In the genomic region with DNA sequence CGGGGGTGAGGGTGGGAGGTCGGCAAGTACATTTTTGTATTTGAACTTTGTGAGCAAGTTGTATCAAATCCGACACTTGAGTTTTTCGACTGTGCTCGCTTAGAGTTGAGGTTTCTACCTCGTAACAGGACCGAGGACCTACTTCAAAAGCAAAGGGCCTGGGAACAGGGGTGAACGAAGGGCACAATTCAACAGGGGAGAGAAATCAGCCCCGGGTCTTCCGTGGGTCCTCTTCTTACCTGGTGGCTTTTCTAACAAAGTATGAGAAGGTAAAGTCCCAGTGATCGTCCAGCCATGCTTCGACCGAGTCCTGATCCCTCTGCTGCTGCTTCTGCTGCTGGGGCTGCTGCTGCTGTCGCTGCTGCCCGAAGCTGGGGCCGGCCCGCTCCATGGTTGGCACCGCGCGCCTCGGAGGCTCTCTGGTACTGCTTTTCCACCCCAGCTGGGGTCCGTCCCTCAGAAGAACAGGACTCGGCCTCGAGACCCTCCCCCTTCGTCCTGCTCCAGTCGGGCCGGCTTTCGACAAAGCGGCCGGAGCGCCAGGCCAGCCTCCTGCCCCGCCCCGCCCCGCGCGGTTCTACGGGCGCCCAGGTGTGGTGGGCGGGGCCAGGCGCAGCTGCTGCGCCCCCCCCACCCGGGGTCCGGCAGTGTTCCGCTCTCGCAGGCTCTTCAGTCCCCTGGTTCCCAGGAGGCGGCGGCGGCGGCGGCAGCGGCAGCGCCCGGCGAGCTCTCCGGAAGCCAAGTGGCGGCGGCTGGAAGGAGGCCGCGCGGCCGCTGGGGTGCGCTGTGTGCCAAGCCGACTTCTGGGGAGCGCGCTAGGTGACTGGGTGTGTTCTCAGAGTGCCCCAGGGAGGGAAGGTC, we compare ENCODE assay signal across 9 cellular contexts. TPM values are rescaled to one million over a fixed set of nuclear protein-coding genes. Genes with fewer than 3 reads are reported as not detected.
DNase-seq lines count a peak whose midpoint lies in the region; ATAC-seq, FAIRE-seq and TF ChIP-seq lines count a peak whose summit lies in the region.
"Had no signal": no experiment of that assay in that cellular context is flagged by ENCODE, and none has a peak within 500 bp of the region (broad histone marks: within the 10 kb centered on the region; RNA-seq: fewer than 3 reads in every experiment).

Gene PDE5A, minus strand, starts transcription at position 524 of the 861 bp plus-strand sequence. Its CDS starts 133 bp downstream, at position 391.

- H3K4me1 ChIP-seq in small intestine (ENCODE audit: control insufficient read depth in 2 of 2, insufficient read depth in 1 of 2, low read depth in 1 of 2, low read length in 1 of 2): no peaks in the 10 kb centered on the region

- H3K27ac Mint-ChIP-seq in immature natural killer cell: peak within 1 kb of the TSS in 5 of 6 donors; percentile 34 to 87 (median 60)

- H3K4me3 ChIP-seq in bronchial epithelial cell (ENCODE audit: low read depth, low read length) (peak within 1 kb of the TSS; percentile 72), small intestine (ENCODE audit: low read depth in 1 of 2, low read length in 2 of 2) (peak within 1 kb of the TSS; percentile 69 to 89)

- peaks cover 20 to 26% of the 10 kb centered on the region in 2 donors for H3K4me1 Mint-ChIP-seq in immature natural killer cell

- peak; percentile 93 for TF ChIP-seq CTCF in VCaP (conservative IDR thresholded peaks at IDR 0.05)
- peak; percentile 75 for TF ChIP-seq CTCF in bronchial epithelial cell (IDR thresholded peaks at IDR 0.05; ENCODE audit: insufficient read depth, low read length, severe bottlenecking)

- peak; percentile 92 for ATAC-seq in HG03025 (IDR thresholded peaks at IDR 0.05; ENCODE audit: low FRiP score, unreplicated experiment)

- H3K27ac ChIP-seq in VCaP (peak within 1 kb of the TSS; percentile 30; the same call in 1 of the 2 replicates), small intestine (ENCODE audit: low read depth in 1 of 2, low read length in 1 of 2) (peak within 1 kb of the TSS; percentile 90 to 92)

- no peaks in the 10 kb centered on the region for H3K36me3 ChIP-seq in bronchial epithelial cell (ENCODE audit: control insufficient read depth, insufficient read depth, low read length)
- no peaks in the 10 kb centered on the region for H3K36me3 ChIP-seq in small intestine (ENCODE audit: control insufficient read depth in 2 of 2, insufficient read depth in 2 of 2, low read length in 2 of 2)

- DNase-seq in NCI-H1417 (lab: John Stamatoyannopoulos, UW) (peak; percentile 75 to 92 (median 92)), NCI-H1417 treated with DMSO at 0.1 percent for 48 hours (lab: John Stamatoyannopoulos, UW) (no peak), NCI-H2081 treated with DMSO at 0.1 percent for 48 hours (lab: John Stamatoyannopoulos, UW) (peak; percentile 11), bronchial epithelial cell (ENCODE audit: low read depth) (peak; percentile 51), immature natural killer cell (peak; percentile 56 to 63 (median 60)), small intestine (peak; percentile 91)

- no peaks in the 10 kb centered on the region for H3K9me3 ChIP-seq in small intestine (ENCODE audit: control insufficient read depth, low read depth)

- peaks cover 0 to 1% (median 0%) of the 10 kb centered on the region in 6 donors for H3K9me3 Mint-ChIP-seq in immature natural killer cell

- H3K4me3 Mint-ChIP-seq in immature natural killer cell: peak within 1 kb of the TSS; percentile 86 to 95 (median 92)

- WGBS in small intestine, 3 donors: 0 to 1% (median 1%) methylated on average over 52 to 65 of the region's 65 CpGs

- FAIRE-seq in bronchial epithelial cell (lab: Jason Lieb, UNC) (no peak), small intestine (lab: Jason Lieb, UNC) (no peak)
- FAIRE-seq: A204.1 had no signal

- H3K36me3 Mint-ChIP-seq in immature natural killer cell: no peaks in the 10 kb centered on the region

- H3K27me3 ChIP-seq in bronchial epithelial cell (ENCODE audit: control insufficient read depth, insufficient read depth, low read length) (no peaks in the 10 kb centered on the region), small intestine (ENCODE audit: control insufficient read depth in 2 of 2, insufficient read depth in 2 of 2, low read length in 2 of 2) (no peaks in the 10 kb centered on the region)

- peaks cover 5 to 25% (median 13%) of the 10 kb centered on the region in 3 donors for H3K27me3 Mint-ChIP-seq in immature natural killer cell (ENCODE audit: low read depth in 3 of 3)

RNA-seq across cellular contexts. Expression of gene PDE5A, which starts in this region (rescaled TPM):
- 5.8 and 10.1 TPM in 2 replicates for total RNA-seq in bronchial epithelial cell
- polyA plus RNA-seq in immature natural killer cell (1 to 10 TPM; 1.1 to 2.2 (median 1.3) TPM), small intestine (1 to 10 TPM; 5.9 to 8.6 (median 6.3) TPM)
